ENCODE assay signal across 1 cellular context in the genomic region with DNA sequence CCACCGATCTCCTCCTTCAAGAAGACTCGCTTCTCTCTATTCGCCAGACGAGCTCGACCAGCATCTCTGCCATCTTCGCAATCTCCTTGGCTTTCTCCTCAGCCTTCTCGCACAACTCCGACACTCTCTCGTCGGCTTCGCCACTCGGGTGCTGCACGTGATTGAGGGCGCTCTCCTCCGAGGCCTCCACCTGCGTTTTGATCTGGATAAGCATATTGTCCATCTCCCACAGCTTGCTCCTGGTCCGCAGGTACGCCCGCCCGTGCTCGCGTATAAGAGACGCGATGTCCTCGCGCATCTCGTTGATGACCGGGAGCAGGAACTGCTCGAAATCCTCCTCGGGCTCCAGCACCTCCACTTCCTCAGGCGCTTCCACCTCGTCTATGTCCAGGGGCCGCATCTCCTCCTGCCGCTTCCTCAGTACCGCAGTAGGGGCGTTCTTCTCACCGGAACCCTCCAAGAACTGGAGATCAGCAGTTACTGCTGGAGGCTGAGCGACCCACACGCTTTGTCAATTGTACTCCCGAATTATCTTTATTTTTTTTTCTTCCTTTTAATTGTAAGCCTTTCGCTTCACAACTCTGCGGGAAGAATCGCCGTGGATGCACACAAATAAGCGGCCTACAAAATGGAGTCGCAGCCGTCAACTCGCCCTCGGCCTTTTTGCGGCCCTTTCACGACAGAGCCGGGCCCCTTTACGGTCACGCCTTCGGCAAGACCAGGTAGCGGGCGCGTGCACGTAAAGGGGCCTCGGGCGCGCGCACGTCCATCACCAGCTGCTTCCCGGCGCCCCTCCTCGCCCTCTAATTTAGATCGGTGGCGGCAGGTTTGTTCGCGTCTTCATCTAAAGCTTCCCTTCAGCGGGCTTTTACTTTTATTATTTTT.
TF ChIP-seq lines count a peak whose summit lies in the region.

A gene (minus strand): TSS at position 636 of the 885 bp plus-strand sequence. CDS start 236 bp downstream, at position 400.

TF ChIP-seq in GM23338, 12 proteins besides CTCF, POLR2A, EP300 and RAD21:
- peak; percentile 83 for TF ChIP-seq POLR2AphosphoS5 (IDR thresholded peaks at IDR 0.05; ENCODE audit: low read depth)
- TF ChIP-seq ZNF331 (CRISPR knock-in tag; IDR thresholded peaks at IDR 0.05; ENCODE audit: low read depth), result no peak
- TF ChIP-seq, protein P1, sequence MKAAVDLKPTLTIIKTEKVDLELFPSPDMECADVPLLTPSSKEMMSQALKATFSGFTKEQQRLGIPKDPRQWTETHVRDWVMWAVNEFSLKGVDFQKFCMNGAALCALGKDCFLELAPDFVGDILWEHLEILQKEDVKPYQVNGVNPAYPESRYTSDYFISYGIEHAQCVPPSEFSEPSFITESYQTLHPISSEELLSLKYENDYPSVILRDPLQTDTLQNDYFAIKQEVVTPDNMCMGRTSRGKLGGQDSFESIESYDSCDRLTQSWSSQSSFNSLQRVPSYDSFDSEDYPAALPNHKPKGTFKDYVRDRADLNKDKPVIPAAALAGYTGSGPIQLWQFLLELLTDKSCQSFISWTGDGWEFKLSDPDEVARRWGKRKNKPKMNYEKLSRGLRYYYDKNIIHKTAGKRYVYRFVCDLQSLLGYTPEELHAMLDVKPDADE (IDR thresholded peaks at IDR 0.05), result peak; percentile 76; the same call in 1 of the 2 replicates
